1 cellular context compared by ENCODE assay signal in genomic region chr2:10452334-10452733, GRCh38.
A peak's percentile ranks its signal among the peaks of the same experiment; 100 is the strongest.
TF ChIP-seq lines count a peak whose summit lies in the region.

No MANE protein-coding gene starts in this region.

TF ChIP-seq in HepG2, 621 proteins besides CTCF, POLR2A, EP300 and RAD21 (continued from another document and continues in another):
- TF ChIP-seq AKNA (CRISPR knock-in tag; IDR thresholded peaks at IDR 0.05; ENCODE audit: borderline replicate concordance) = no peak
- no peak for TF ChIP-seq SSRP1 (CRISPR knock-in tag; IDR thresholded peaks at IDR 0.05)
- peak; percentile 37; the same call in 1 of the 2 replicates for TF ChIP-seq GATAD1 (CRISPR knock-in tag; IDR thresholded peaks at IDR 0.05)
- TF ChIP-seq IKZF1 (IDR thresholded peaks at IDR 0.05) = no peak
- TF ChIP-seq HDAC1 (CRISPR knock-in tag; IDR thresholded peaks at IDR 0.05) = peak; percentile 61; the same call in 1 of the 2 replicates
- TF ChIP-seq SCMH1 (CRISPR knock-in tag; IDR thresholded peaks at IDR 0.05; ENCODE audit: borderline replicate concordance) = no peak
- no peak for TF ChIP-seq CHCHD3 (CRISPR knock-in tag; IDR thresholded peaks at IDR 0.05)
- TF ChIP-seq ZNF773 (CRISPR knock-in tag; IDR thresholded peaks at IDR 0.05; ENCODE audit: borderline replicate concordance) = no peak
- TF ChIP-seq ZBED4 (CRISPR knock-in tag; IDR thresholded peaks at IDR 0.05; ENCODE audit: borderline replicate concordance) = no peak
- TF ChIP-seq ZNF263 (CRISPR knock-in tag; IDR thresholded peaks at IDR 0.05) = no peak
- no peak for TF ChIP-seq ZBTB33 (CRISPR knock-in tag; IDR thresholded peaks at IDR 0.05)
- TF ChIP-seq PAWR (CRISPR knock-in tag; IDR thresholded peaks at IDR 0.05; ENCODE audit: borderline replicate concordance) = no peak
- no peak for TF ChIP-seq ZBTB7B (CRISPR knock-in tag; IDR thresholded peaks at IDR 0.05)
- TF ChIP-seq ZNF749 (CRISPR knock-in tag; IDR thresholded peaks at IDR 0.05; ENCODE audit: borderline replicate concordance) = no peak
- TF ChIP-seq POLR2AphosphoS2 (IDR thresholded peaks at IDR 0.05; ENCODE audit: low read depth, low read length) = no peak
- no peak for TF ChIP-seq BCLAF1 (IDR thresholded peaks at IDR 0.05)
- no peak for TF ChIP-seq ZNF589 (CRISPR knock-in tag; conservative IDR thresholded peaks at IDR 0.05)
- TF ChIP-seq PHF21A (CRISPR knock-in tag; IDR thresholded peaks at IDR 0.05) = peak; percentile 75
- TF ChIP-seq ZNF260 (CRISPR knock-in tag; IDR thresholded peaks at IDR 0.05; ENCODE audit: borderline replicate concordance, low read depth) = no peak
- TF ChIP-seq ZBTB1 (CRISPR knock-in tag; IDR thresholded peaks at IDR 0.05; ENCODE audit: borderline replicate concordance) = no peak
- no peak for TF ChIP-seq ZNF678 (CRISPR knock-in tag; IDR thresholded peaks at IDR 0.05)
- TF ChIP-seq KLF13 (CRISPR knock-in tag; IDR thresholded peaks at IDR 0.05) = no peak
- TF ChIP-seq TARDBP (CRISPR knock-in tag; IDR thresholded peaks at IDR 0.05) = no peak
- no peak for TF ChIP-seq ZNF75D (CRISPR knock-in tag; IDR thresholded peaks at IDR 0.05; ENCODE audit: borderline replicate concordance)
- no peak for TF ChIP-seq BRD4 (CRISPR knock-in tag; IDR thresholded peaks at IDR 0.05)
- TF ChIP-seq ZNF546 (CRISPR knock-in tag; conservative IDR thresholded peaks at IDR 0.05) = no peak
- peak; percentile 83 for TF ChIP-seq RXRB (CRISPR knock-in tag; IDR thresholded peaks at IDR 0.05; ENCODE audit: borderline replicate concordance)
- no peak for TF ChIP-seq MED13 (CRISPR knock-in tag; IDR thresholded peaks at IDR 0.05)
- TF ChIP-seq E2F2 (CRISPR knock-in tag; IDR thresholded peaks at IDR 0.05; ENCODE audit: borderline replicate concordance) = no peak
- peak; percentile 48 for TF ChIP-seq GABPB1 (CRISPR knock-in tag; IDR thresholded peaks at IDR 0.05)
- TF ChIP-seq ZNF10 (CRISPR knock-in tag; IDR thresholded peaks at IDR 0.05; ENCODE audit: borderline replicate concordance, low read depth) = no peak
- TF ChIP-seq NR2C2 (CRISPR knock-in tag; IDR thresholded peaks at IDR 0.05; ENCODE audit: borderline replicate concordance) = no peak
- no peak for TF ChIP-seq ARHGAP35 (CRISPR knock-in tag; IDR thresholded peaks at IDR 0.05; ENCODE audit: borderline replicate concordance)
- no peak for TF ChIP-seq TIGD3 (CRISPR knock-in tag; IDR thresholded peaks at IDR 0.05; ENCODE audit: borderline replicate concordance)
- TF ChIP-seq HCFC1 (IDR thresholded peaks at IDR 0.05; ENCODE audit: low read depth, low read length) = no peak
- no peak for TF ChIP-seq KLF12 (CRISPR knock-in tag; IDR thresholded peaks at IDR 0.05; ENCODE audit: borderline replicate concordance)
- TF ChIP-seq TCF7L2 (IDR thresholded peaks at IDR 0.05; ENCODE audit: low read depth, low read length) = no peak
- no peak for TF ChIP-seq RBAK (CRISPR knock-in tag; IDR thresholded peaks at IDR 0.05)
- TF ChIP-seq CBX1 (IDR thresholded peaks at IDR 0.05; ENCODE audit: low read depth) = no peak
- TF ChIP-seq ZNF333 (CRISPR knock-in tag; IDR thresholded peaks at IDR 0.05; ENCODE audit: borderline replicate concordance) = no peak
- TF ChIP-seq FOXO1 (CRISPR knock-in tag; IDR thresholded peaks at IDR 0.05) = peak; percentile 43; the same call in 1 of the 2 replicates
- no peak for TF ChIP-seq GZF1 (CRISPR knock-in tag; IDR thresholded peaks at IDR 0.05)
- TF ChIP-seq ZNF234 (CRISPR knock-in tag; conservative IDR thresholded peaks at IDR 0.05) = no peak
- no peak for TF ChIP-seq HNRNPH1 (optimal IDR thresholded peaks at IDR 0.05; ENCODE audit: low read depth, low read length)
- no peak for TF ChIP-seq ZSCAN29 (CRISPR knock-in tag; conservative IDR thresholded peaks at IDR 0.05)
- no peak for TF ChIP-seq ZSCAN12 (CRISPR knock-in tag; IDR thresholded peaks at IDR 0.05)
- TF ChIP-seq ZNF530 (CRISPR knock-in tag; IDR thresholded peaks at IDR 0.05; ENCODE audit: low read depth) = no peak
- no peak for TF ChIP-seq ZBTB26 (CRISPR knock-in tag; IDR thresholded peaks at IDR 0.05; ENCODE audit: borderline replicate concordance)
- TF ChIP-seq CSRNP1 (CRISPR knock-in tag; IDR thresholded peaks at IDR 0.05) = no peak
- TF ChIP-seq NBN (conservative IDR thresholded peaks at IDR 0.05) = no peak
- TF ChIP-seq CREM (IDR thresholded peaks at IDR 0.05) = 0 out of 2 replicates have a peak, but pooled peaks have one; percentile 30
- TF ChIP-seq CREM (CRISPR knock-in tag; IDR thresholded peaks at IDR 0.05) = no peak
- peak; percentile 94 for TF ChIP-seq GATAD2A (CRISPR knock-in tag; IDR thresholded peaks at IDR 0.05)
